Comparison of ENCODE assay signal across 8 cellular contexts in the genomic region with DNA sequence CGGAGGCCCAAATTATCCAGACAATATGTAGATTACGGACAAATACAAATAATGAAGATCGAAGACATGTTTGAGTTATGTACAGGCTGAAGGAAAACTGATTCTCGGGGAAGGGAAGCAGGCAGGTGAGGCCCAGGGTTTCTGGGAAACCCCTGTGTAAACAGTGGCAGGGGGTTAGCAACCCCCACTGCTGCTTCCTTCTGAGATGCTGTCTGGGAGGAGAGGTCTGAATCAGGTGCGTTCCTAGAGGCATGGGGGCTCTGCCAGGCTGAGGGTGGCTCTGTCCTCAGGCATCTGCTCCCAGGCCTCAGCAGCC. TPM values are rescaled to one million over a fixed set of nuclear protein-coding genes. Genes with fewer than 3 reads are reported as not detected.
DNase-seq lines count a peak whose midpoint lies in the region; ATAC-seq and TF ChIP-seq lines count a peak whose summit lies in the region.

No MANE protein-coding gene starts in this region.

- DNase-seq in activated T-helper 1 cell treated with anti-CD3 and anti-CD28 coated beads, Interleukin-12 subunit alpha, Interleukin-12 subunit beta, Interleukin-2, Interleukin-4 antibody, amounts not matched to agents 30 ng/mL and 10 ng/mL and 1 ng/mL, durations not matched to agents 14 hours and 24 hours and 36 hours (ENCODE audit: low spot score) = no peak
- DNase-seq in stomach (no peak), NCI-H2227 treated with DMSO at 0.1 percent for 48 hours (lab: John Stamatoyannopoulos, UW) (no peak)

- H3K36me3 Mint-ChIP-seq in activated T-helper 1 cell treated with anti-CD3 and anti-CD28 coated beads, Interleukin-12 subunit alpha, Interleukin-12 subunit beta, Interleukin-2, Interleukin-4 antibody, amounts not matched to agents 30 ng/mL and 10 ng/mL and 1 ng/mL, durations not matched to agents 14 hours and 24 hours and 36 hours (ENCODE audit: low read depth) = no peaks in the 10 kb centered on the region

- ATAC-seq in HG02885 (IDR thresholded peaks at IDR 0.05; ENCODE audit: poor library complexity, unreplicated experiment) = no peak
- ATAC-seq in GM18873 (IDR thresholded peaks at IDR 0.05; ENCODE audit: low FRiP score, unreplicated experiment) = no peak
- no peak for ATAC-seq in GM18858 (IDR thresholded peaks at IDR 0.05; ENCODE audit: unreplicated experiment)

- intact Hi-C loops in activated T-helper 1 cell treated with anti-CD3 and anti-CD28 coated beads, Interleukin-12 subunit alpha, Interleukin-12 subunit beta, Interleukin-2, Interleukin-4 antibody, amounts not matched to agents 30 ng/mL and 10 ng/mL and 1 ng/mL, durations not matched to agents 14 hours and 24 hours and 36 hours (cut with micrococcal nuclease) = loop anchor here (1.0 to 5.0 kb wide), 3 partner anchors 308 to 867 kb away; no protein-coding TSS in a partner anchor
- intact Hi-C loops in stomach (cut with DNase I; ENCODE audit: low total_unique reads) = no loop called here

- peak overlapping the region; percentile 22 for H3K4me3 ChIP-seq in HEK293 (ENCODE audit: low read depth, low read length)
- H3K4me3 ChIP-seq in iPS-18a (ENCODE audit: low read length) = peak overlapping the region; percentile 60
- H3K4me3 ChIP-seq in stomach = peak overlapping the region; percentile 50 to 60 (median 53)

- TF ChIP-seq POLR2A in stomach (IDR thresholded peaks at IDR 0.05) = no peak

- TF ChIP-seq CTCF in HEK293 (tag by site-specific recombination; IDR thresholded peaks at IDR 0.05) (no peak), stomach (IDR thresholded peaks at IDR 0.05) (no peak)

- H3K4me3 Mint-ChIP-seq in activated T-helper 1 cell treated with anti-CD3 and anti-CD28 coated beads, Interleukin-12 subunit alpha, Interleukin-12 subunit beta, Interleukin-2, Interleukin-4 antibody, amounts not matched to agents 30 ng/mL and 10 ng/mL and 1 ng/mL, durations not matched to agents 14 hours and 24 hours and 36 hours = peak overlapping the region; percentile 79

- no peak overlapping the region for H3K27ac Mint-ChIP-seq in activated T-helper 1 cell treated with anti-CD3 and anti-CD28 coated beads, Interleukin-12 subunit alpha, Interleukin-12 subunit beta, Interleukin-2, Interleukin-4 antibody, amounts not matched to agents 30 ng/mL and 10 ng/mL and 1 ng/mL, durations not matched to agents 14 hours and 24 hours and 36 hours

- 25 to 53% (median 31%) methylated on average over 4 to 5 of the region's 5 CpGs for whole genome bisulfite sequencing in stomach, 5 donors

- POLR2A ChIA-PET in HEK293 (lab: Yijun Ruan, JAX) = interaction anchor here (0.6 to 1.6 kb wide), 8 partner anchors 29 to 1129 kb away, joined by 3 to 12 read pairs (median 4); a partner anchor contains a TSS

- H3K4me1 Mint-ChIP-seq in activated T-helper 1 cell treated with anti-CD3 and anti-CD28 coated beads, Interleukin-12 subunit alpha, Interleukin-12 subunit beta, Interleukin-2, Interleukin-4 antibody, amounts not matched to agents 30 ng/mL and 10 ng/mL and 1 ng/mL, durations not matched to agents 14 hours and 24 hours and 36 hours (ENCODE audit: low read depth) = peaks cover 12% of the 10 kb centered on the region

- H3K4me1 ChIP-seq in HEK293 (ENCODE audit: control insufficient read depth, insufficient read depth, low read length) = peaks cover 8% of the 10 kb centered on the region
- peaks cover 14% of the 10 kb centered on the region for H3K4me1 ChIP-seq in iPS-18a (ENCODE audit: control insufficient read depth, low read depth, low read length)
- H3K4me1 ChIP-seq in stomach = peaks cover 6 to 20% (median 15%) of the 10 kb centered on the region in 4 donors

- no peak for TF ChIP-seq EP300 in stomach (IDR thresholded peaks at IDR 0.05)

- H3K27ac ChIP-seq in HEK293 (ENCODE audit: extremely low read depth, low read depth, low read length) (peak overlapping the region; percentile 75), iPS-18a (ENCODE audit: low read length) (peak overlapping the region; percentile 20), stomach (peak overlapping the region in 4 of 5 donors; percentile 41 to 85 (median 76))

- H3K27me3 Mint-ChIP-seq in activated T-helper 1 cell treated with anti-CD3 and anti-CD28 coated beads, Interleukin-12 subunit alpha, Interleukin-12 subunit beta, Interleukin-2, Interleukin-4 antibody, amounts not matched to agents 30 ng/mL and 10 ng/mL and 1 ng/mL, durations not matched to agents 14 hours and 24 hours and 36 hours (ENCODE audit: insufficient read depth) = peaks cover 14% of the 10 kb centered on the region

- H3K27me3 ChIP-seq in iPS-18a (ENCODE audit: control insufficient read depth, insufficient read depth, low read length) (peaks cover 53% of the 10 kb centered on the region), stomach (peaks cover 0 to 20% (median 0%) of the 10 kb centered on the region in 3 donors)

- H3K9ac ChIP-seq in iPS-18a (ENCODE audit: low read length) = peak overlapping the region; percentile 73

- H3K9me3 ChIP-seq in HEK293 (ENCODE audit: control insufficient read depth, insufficient read depth, low read depth, low read length) (no peaks in the 10 kb centered on the region), iPS-18a (ENCODE audit: control insufficient read depth, low read depth, low read length) (no peaks in the 10 kb centered on the region), stomach (no peaks in the 10 kb centered on the region)

- H3K36me3 ChIP-seq in HEK293 (ENCODE audit: control insufficient read depth in 2 of 2, insufficient read depth in 1 of 2, low read length in 2 of 2) = no peaks in the 10 kb centered on the region
- H3K36me3 ChIP-seq in iPS-18a (ENCODE audit: control insufficient read depth, low read depth, low read length) = no peaks in the 10 kb centered on the region
- H3K36me3 ChIP-seq in stomach = no peaks in the 10 kb centered on the region

- no peaks in the 10 kb centered on the region for H3K9me3 Mint-ChIP-seq in activated T-helper 1 cell treated with anti-CD3 and anti-CD28 coated beads, Interleukin-12 subunit alpha, Interleukin-12 subunit beta, Interleukin-2, Interleukin-4 antibody, amounts not matched to agents 30 ng/mL and 10 ng/mL and 1 ng/mL, durations not matched to agents 14 hours and 24 hours and 36 hours

- CTCF ChIA-PET in HEK293 (lab: Yijun Ruan, JAX) = interaction anchor here (0.5 to 2.5 kb wide), 44 partner anchors 9 to 982 kb away, joined by 3 to 11 read pairs (median 3); a partner anchor contains a TSS

TF ChIP-seq in HEK293, 187 proteins besides CTCF, POLR2A, EP300 and RAD21 (continues in another document):
- no peak for TF ChIP-seq ZFP3 (tag by site-specific recombination; IDR thresholded peaks at IDR 0.05; ENCODE audit: low read depth)
- no peak for TF ChIP-seq ZNF529 (tag by site-specific recombination; IDR thresholded peaks at IDR 0.05; ENCODE audit: insufficient replicate concordance)
- TF ChIP-seq ZIC2 (tag by site-specific recombination; IDR thresholded peaks at IDR 0.05) = peak; percentile 65; the same call in 1 of the 2 replicates
- TF ChIP-seq ZNF133 (tag by site-specific recombination; IDR thresholded peaks at IDR 0.05) = no peak
- TF ChIP-seq OVOL3 (tag by site-specific recombination; IDR thresholded peaks at IDR 0.05) = no peak
- TF ChIP-seq KLF16 (tag by site-specific recombination; IDR thresholded peaks at IDR 0.05) = no peak
- no peak for TF ChIP-seq ZNF654 (tag by site-specific recombination; IDR thresholded peaks at IDR 0.05; ENCODE audit: low read depth)
- TF ChIP-seq, protein P1, sequence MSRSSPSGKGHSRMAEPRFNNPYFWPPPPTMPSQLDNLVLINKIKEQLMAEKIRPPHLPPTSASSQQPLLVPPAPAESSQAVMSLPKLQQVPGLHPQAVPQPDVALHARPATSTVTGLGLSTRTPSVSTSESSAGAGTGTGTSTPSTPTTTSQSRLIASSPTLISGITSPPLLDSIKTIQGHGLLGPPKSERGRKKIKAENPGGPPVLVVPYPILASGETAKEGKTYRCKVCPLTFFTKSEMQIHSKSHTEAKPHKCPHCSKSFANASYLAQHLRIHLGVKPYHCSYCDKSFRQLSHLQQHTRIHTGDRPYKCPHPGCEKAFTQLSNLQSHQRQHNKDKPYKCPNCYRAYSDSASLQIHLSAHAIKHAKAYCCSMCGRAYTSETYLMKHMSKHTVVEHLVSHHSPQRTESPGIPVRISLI (tag by site-specific recombination; IDR thresholded peaks at IDR 0.05) = no peak
- peak; percentile 93 for TF ChIP-seq ZBTB17 (tag by site-specific recombination; IDR thresholded peaks at IDR 0.05)
- TF ChIP-seq, protein P2, sequence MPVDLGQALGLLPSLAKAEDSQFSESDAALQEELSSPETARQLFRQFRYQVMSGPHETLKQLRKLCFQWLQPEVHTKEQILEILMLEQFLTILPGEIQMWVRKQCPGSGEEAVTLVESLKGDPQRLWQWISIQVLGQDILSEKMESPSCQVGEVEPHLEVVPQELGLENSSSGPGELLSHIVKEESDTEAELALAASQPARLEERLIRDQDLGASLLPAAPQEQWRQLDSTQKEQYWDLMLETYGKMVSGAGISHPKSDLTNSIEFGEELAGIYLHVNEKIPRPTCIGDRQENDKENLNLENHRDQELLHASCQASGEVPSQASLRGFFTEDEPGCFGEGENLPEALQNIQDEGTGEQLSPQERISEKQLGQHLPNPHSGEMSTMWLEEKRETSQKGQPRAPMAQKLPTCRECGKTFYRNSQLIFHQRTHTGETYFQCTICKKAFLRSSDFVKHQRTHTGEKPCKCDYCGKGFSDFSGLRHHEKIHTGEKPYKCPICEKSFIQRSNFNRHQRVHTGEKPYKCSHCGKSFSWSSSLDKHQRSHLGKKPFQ (tag by site-specific recombination; IDR thresholded peaks at IDR 0.05) = peak; percentile 6; the same call in 1 of the 2 replicates
- TF ChIP-seq GLIS1 (tag by site-specific recombination; IDR thresholded peaks at IDR 0.05) = peak; percentile 57; the same call in 1 of the 2 replicates
- TF ChIP-seq, protein P3, sequence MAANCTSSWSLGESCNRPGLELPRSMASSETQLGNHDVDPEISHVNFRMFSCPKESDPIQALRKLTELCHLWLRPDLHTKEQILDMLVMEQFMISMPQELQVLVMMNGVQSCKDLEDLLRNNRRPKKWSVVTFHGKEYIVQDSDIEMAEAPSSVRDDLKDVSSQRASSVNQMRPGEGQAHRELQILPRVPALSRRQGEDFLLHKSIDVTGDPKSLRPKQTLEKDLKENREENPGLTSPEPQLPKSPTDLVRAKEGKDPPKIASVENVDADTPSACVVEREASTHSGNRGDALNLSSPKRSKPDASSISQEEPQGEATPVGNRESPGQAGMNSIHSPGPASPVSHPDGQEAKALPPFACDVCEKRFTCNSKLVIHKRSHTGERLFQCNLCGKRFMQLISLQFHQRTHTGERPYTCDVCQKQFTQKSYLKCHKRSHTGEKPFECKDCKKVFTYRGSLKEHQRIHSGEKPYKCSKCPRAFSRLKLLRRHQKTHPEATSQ (tag by site-specific recombination; IDR thresholded peaks at IDR 0.05) = no peak
- peak; percentile 90 for TF ChIP-seq ZBTB20 (tag by site-specific recombination; IDR thresholded peaks at IDR 0.05)
- TF ChIP-seq ZNF596 (tag by site-specific recombination; IDR thresholded peaks at IDR 0.05) = no peak

RNA-seq across cellular contexts. Expression of a gene that starts 7.2 kb away (rescaled TPM):
- total RNA-seq in activated T-helper 1 cell treated with anti-CD3 and anti-CD28 coated beads, Interleukin-12 subunit alpha, Interleukin-12 subunit beta, Interleukin-2, Interleukin-4 antibody, amounts not matched to agents 30 ng/mL and 10 ng/mL and 1 ng/mL, durations not matched to agents 14 hours and 24 hours and 36 hours = 5.4 and 5.7 TPM in 2 replicates
- 1 to 10 TPM in 4 of 5 donors, under 1 TPM in 1; 0.58 to 4.5 (median 2.9) TPM for total RNA-seq in stomach
- 1 to 10 TPM in 1 of 3 donors, under 1 TPM in 2; 0.46 to 1.1 (median 0.68) TPM for polyA plus RNA-seq in stomach

Comparison
In these comparisons a context has a peak if more than half of its experiments do, and no peak if none do; other contexts are left out.
1. H3K27ac ChIP-seq: peak in every context shown above with its lines; median percentile 76 in stomach; 75 in HEK293; 20 in iPS-18a.